Comparison of ENCODE assay signal across 26 cellular contexts in genomic region chr21:27158967-27159366, GRCh38.
"Had no signal": no experiment of that assay in that cellular context is flagged by ENCODE, and none has a peak within 500 bp of the region (broad histone marks: within the 10 kb centered on the region; RNA-seq: fewer than 3 reads in every experiment).

No MANE protein-coding gene starts in this region.

- H3K27ac ChIP-seq: gastrocnemius medialis, heart left ventricle, hepatocyte, left lung, prostate gland, stomach, thyroid gland had no signal

- H3K79me2 ChIP-seq: hepatocyte had no signal

- H3K4me2 ChIP-seq: hepatocyte had no signal

- H3K36me3 ChIP-seq: gastrocnemius medialis, heart left ventricle, left lung, prostate gland, stomach, thyroid gland had no signal

- H3K36me3 Mint-ChIP-seq: naive thymus-derived CD8-positive, alpha-beta T cell; stimulated activated effector memory CD8-positive, alpha-beta T cell treated with anti-CD3 and anti-CD28 coated beads, Interleukin-12 subunit alpha, Interleukin-12 subunit beta, amount 100 ng/mL, for 72 hours had no signal

- H3K9me3 ChIP-seq: gastrocnemius medialis, left lung, prostate gland, stomach, thyroid gland had no signal

- H3K4me1 ChIP-seq: gastrocnemius medialis, left lung, prostate gland, stomach, thyroid gland had no signal

- H3K27ac Mint-ChIP-seq: naive thymus-derived CD8-positive, alpha-beta T cell; stimulated activated effector memory CD8-positive, alpha-beta T cell treated with anti-CD3 and anti-CD28 coated beads, Interleukin-12 subunit alpha, Interleukin-12 subunit beta, amount 100 ng/mL, for 72 hours had no signal

- ATAC-seq: gastrocnemius medialis; left lung; naive thymus-derived CD8-positive, alpha-beta T cell; stimulated activated effector memory CD8-positive, alpha-beta T cell treated with anti-CD3 and anti-CD28 coated beads, Interleukin-12 subunit alpha, Interleukin-12 subunit beta, amount 100 ng/mL, for 72 hours had no signal

- DNase-seq: central memory CD4-positive, alpha-beta T cell; dermis blood vessel endothelial cell; effector memory CD4-positive, alpha-beta T cell; erythroblast; foreskin fibroblast; gastrocnemius medialis; heart left ventricle; kidney; left cardiac atrium; left lung; mesenchymal stem cell; naive thymus-derived CD8-positive, alpha-beta T cell; occipital lobe; right cardiac atrium; small intestine; stimulated activated CD4-positive, alpha-beta T cell treated with anti-CD3 and anti-CD28 coated beads, Interleukin-12 subunit alpha, Interleukin-12 subunit beta, amount 100 ng/mL, for 4 hours; stimulated activated CD4-positive, alpha-beta T cell treated with anti-CD3 and anti-CD28 coated beads, Interleukin-1b, Interleukin-23, amount 100 ng/mL, for 48 hours; stimulated activated CD4-positive, alpha-beta T cell treated with anti-CD3 and anti-CD28 coated beads, Interleukin-4, amount 100 ng/mL, for 24 hours; stimulated activated naive CD4-positive, alpha-beta T cell treated with Interleukin-2 at 50 U/mL for 16 hours; stomach; thyroid gland; trophoblast cell had no signal

- H3K4me3 ChIP-seq: coronary artery, gastrocnemius medialis, heart left ventricle, hepatocyte, left lung, prostate gland, stomach, thyroid gland had no signal

- H3K27me3 Mint-ChIP-seq: naive thymus-derived CD8-positive, alpha-beta T cell had no signal

- H3K4me1 Mint-ChIP-seq: naive thymus-derived CD8-positive, alpha-beta T cell; stimulated activated effector memory CD8-positive, alpha-beta T cell treated with anti-CD3 and anti-CD28 coated beads, Interleukin-12 subunit alpha, Interleukin-12 subunit beta, amount 100 ng/mL, for 72 hours had no signal

- H3K4me3 Mint-ChIP-seq: naive thymus-derived CD8-positive, alpha-beta T cell; stimulated activated effector memory CD8-positive, alpha-beta T cell treated with anti-CD3 and anti-CD28 coated beads, Interleukin-12 subunit alpha, Interleukin-12 subunit beta, amount 100 ng/mL, for 72 hours had no signal

- H2AFZ ChIP-seq: hepatocyte had no signal

- H3K27me3 ChIP-seq: gastrocnemius medialis, heart left ventricle, hepatocyte, left lung, stomach, thyroid gland had no signal
